In genomic region chr7:90736968-90737939, GRCh38 we compare ENCODE assay signal across 10 cellular contexts.
DNase-seq lines count a peak whose midpoint lies in the region; ATAC-seq, FAIRE-seq and TF ChIP-seq lines count a peak whose summit lies in the region.
"Had no signal": no experiment of that assay in that cellular context is flagged by ENCODE, and none has a peak within 500 bp of the region (broad histone marks: within the 10 kb centered on the region; RNA-seq: fewer than 3 reads in every experiment).

No MANE protein-coding gene starts in this region.

- no peak overlapping the region for H3K27ac Mint-ChIP-seq in T-helper 17 cell
- no peak overlapping the region for H3K27ac Mint-ChIP-seq in Calu3 (ENCODE audit: unreplicated experiment)
- H3K27ac Mint-ChIP-seq: WTC11 had no signal

- CTCF ChIA-PET in Calu3 (lab: Charles Lee) = no interaction called here

- H3K9me3 Mint-ChIP-seq in Calu3 (ENCODE audit: low read depth, unreplicated experiment) = peaks cover 8% of the 10 kb centered on the region

- FAIRE-seq in GM12891 (lab: Jason Lieb, UNC) = peak; percentile 97

- no peak for TF ChIP-seq CTCF in Calu3 (IDR thresholded peaks at IDR 0.05; ENCODE audit: unreplicated experiment)

- intact Hi-C loops in Calu3 (cut with micrococcal nuclease; ENCODE audit: unreplicated experiment) = no loop called here

- no peak for TF ChIP-seq POLR2A in GM12891 (IDR thresholded peaks at IDR 0.05; ENCODE audit: low read depth, low read length)

- DNase-seq in GM12891 (ENCODE audit: insufficient read length, low spot score) = peak; percentile 35
- no peak for DNase-seq in T-helper 17 cell
- DNase-seq in T-helper 9 cell = no peak
- no peak for DNase-seq in stimulated activated CD4-positive, alpha-beta T cell treated with anti-CD3 and anti-CD28 coated beads, Interleukin-4, amount 100 ng/mL, for 1 hour
- DNase-seq in Calu3 = no peak
- DNase-seq in stimulated activated CD4-positive, alpha-beta T cell treated with anti-CD3 and anti-CD28 coated beads, Interleukin-4, amount 100 ng/mL, for 24 hours = no peak
- DNase-seq: stimulated activated CD4-positive, alpha-beta T cell treated with anti-CD3 and anti-CD28 coated beads, Interleukin-4, amount 100 ng/mL, for 4 hours had no signal

- H3K36me3 Mint-ChIP-seq in T-helper 17 cell (ENCODE audit: low read depth) (no peaks in the 10 kb centered on the region), Calu3 (ENCODE audit: insufficient read depth, unreplicated experiment) (no peaks in the 10 kb centered on the region)

- peak; percentile 95 for ATAC-seq in GM21360 (IDR thresholded peaks at IDR 0.05; ENCODE audit: unreplicated experiment)
- peak; percentile 90 for ATAC-seq in HG03175 (IDR thresholded peaks at IDR 0.05; ENCODE audit: unreplicated experiment)
- peak; percentile 52 for ATAC-seq in T-helper 17 cell
- ATAC-seq: WTC11 had no signal

- no peaks in the 10 kb centered on the region for H3K9me3 ChIP-seq in T-helper 17 cell (ENCODE audit: control insufficient read depth, low read length, poor library complexity, severe bottlenecking)

- H3K4me1 Mint-ChIP-seq in T-helper 17 cell = no peaks in the 10 kb centered on the region
- H3K4me1 Mint-ChIP-seq in Calu3 (ENCODE audit: low read depth, unreplicated experiment) = no peaks in the 10 kb centered on the region

- H3K27me3 Mint-ChIP-seq in T-helper 17 cell (no peaks in the 10 kb centered on the region), Calu3 (ENCODE audit: unreplicated experiment) (no peaks in the 10 kb centered on the region)

- no TSS peak for BruUV-seq in Calu3 (replicated peaks; lab: Mats Ljungman, UMichigan)

- H3K4me3 Mint-ChIP-seq in T-helper 17 cell = no peak overlapping the region
- no peak overlapping the region for H3K4me3 Mint-ChIP-seq in Calu3 (ENCODE audit: low read depth, unreplicated experiment)
- H3K4me3 Mint-ChIP-seq: WTC11 had no signal

TF ChIP-seq in GM12891, 5 proteins besides CTCF, POLR2A, EP300 and RAD21:
- TF ChIP-seq TAF1 (IDR thresholded peaks at IDR 0.05; ENCODE audit: low read depth, low read length) = no peak
- no peak for TF ChIP-seq PAX5 (IDR thresholded peaks at IDR 0.05; ENCODE audit: insufficient read depth, low read length, severe bottlenecking)
- TF ChIP-seq SPI1 (IDR thresholded peaks at IDR 0.05; ENCODE audit: low read depth, low read length) = peak; percentile 99
- 0 out of 2 replicates have a peak, but pooled peaks have one; percentile 51 for TF ChIP-seq POU2F2 (IDR thresholded peaks at IDR 0.05; ENCODE audit: low read depth, low read length)
